Comparison of ENCODE assay signal across 8 cellular contexts in the genomic region with DNA sequence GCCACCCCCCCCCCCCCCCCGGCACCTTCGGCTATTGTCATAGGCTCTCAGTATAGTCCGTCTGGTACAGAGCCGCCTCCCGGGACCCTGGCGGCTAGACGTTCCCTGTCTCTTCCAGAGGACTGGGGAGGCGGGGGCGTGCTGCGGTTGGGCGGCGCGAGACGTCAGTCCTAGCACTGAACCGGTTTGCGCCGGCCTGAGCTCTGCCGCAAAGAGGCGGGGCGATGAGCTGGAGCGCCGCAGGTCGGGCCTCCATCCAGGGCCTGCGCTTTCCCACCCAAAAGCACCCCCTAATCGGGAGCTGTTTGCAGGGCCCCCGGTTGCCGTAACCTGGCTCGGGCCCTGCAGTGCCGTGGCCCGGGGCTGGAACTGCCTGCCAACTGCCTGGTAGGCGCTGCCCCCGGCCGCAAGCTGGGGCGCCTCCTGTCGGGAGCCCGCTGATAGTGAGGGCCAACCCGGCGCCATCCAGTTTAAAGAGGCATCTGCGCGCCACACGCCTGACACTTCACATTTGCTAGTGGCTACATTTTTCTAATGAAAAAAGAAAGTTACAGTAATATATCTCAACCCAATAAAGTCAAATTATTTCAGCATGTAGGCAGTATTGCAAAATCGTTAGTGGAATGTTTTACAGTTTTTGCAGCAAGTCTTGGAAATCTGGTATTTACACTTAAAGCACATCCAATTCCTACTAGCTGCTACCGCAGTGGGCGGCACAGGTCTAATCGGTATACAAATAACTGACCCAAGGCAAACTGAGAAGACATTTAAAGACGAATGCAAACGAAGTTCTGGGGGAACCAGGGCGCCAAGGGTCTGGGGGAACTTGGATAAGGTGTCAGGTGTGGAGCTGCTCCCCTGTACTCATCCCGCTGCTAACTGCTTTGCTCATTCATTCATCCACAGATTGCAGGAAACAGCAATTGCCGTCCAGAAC. TPM values are rescaled to one million over a fixed set of nuclear protein-coding genes. Genes with fewer than 3 reads are reported as not detected.
DNase-seq lines count a peak whose midpoint lies in the region; ATAC-seq, FAIRE-seq and TF ChIP-seq lines count a peak whose summit lies in the region.

No MANE protein-coding gene starts in this region.

- H3K36me3 ChIP-seq in K562 (ENCODE audit: control insufficient read depth, insufficient read depth, low read length), result peaks cover 9% of the 10 kb centered on the region; the same call in 1 of the 3 replicates
- H3K36me3 ChIP-seq in iPS-15b (ENCODE audit: control insufficient read depth, insufficient read depth, low read length), result peaks cover 3% of the 10 kb centered on the region
- H3K36me3 ChIP-seq in small intestine (ENCODE audit: control insufficient read depth in 2 of 2, insufficient read depth in 2 of 2, low read length in 2 of 2), result no peaks in the 10 kb centered on the region

- H3K9ac ChIP-seq in K562 (ENCODE audit: insufficient read depth in 1 of 2, low read depth in 2 of 2, low read length in 2 of 2) (peak overlapping the region; percentile 79 to 95), iPS-15b (ENCODE audit: low read depth, low read length) (peak overlapping the region; percentile 76)

- H3K4me3 ChIP-seq in K562 (peak overlapping the region; percentile 56), iPS-15b (ENCODE audit: low read depth, low read length) (peak overlapping the region; percentile 61), small intestine (ENCODE audit: low read depth in 1 of 2, low read length in 2 of 2) (peak overlapping the region; percentile 72 to 99)

- H3K9me1 ChIP-seq in K562 (ENCODE audit: control insufficient read depth, insufficient read depth, low read length), result no peaks in the 10 kb centered on the region

- H3K4me1 Mint-ChIP-seq in T-helper 2 cell treated with Interferon-gamma antibody and Interleukin-4, amounts not matched to agents 5 μg/mL and 100 μg/mL, for 36 hours (ENCODE audit: low read depth), result peaks cover 24% of the 10 kb centered on the region

- no peaks in the 10 kb centered on the region for H3K9me3 Mint-ChIP-seq in T-helper 2 cell treated with Interferon-gamma antibody and Interleukin-4, amounts not matched to agents 5 μg/mL and 100 μg/mL, for 36 hours

- peaks cover 3% of the 10 kb centered on the region for H3K27me3 Mint-ChIP-seq in T-helper 2 cell treated with Interferon-gamma antibody and Interleukin-4, amounts not matched to agents 5 μg/mL and 100 μg/mL, for 36 hours (ENCODE audit: low read depth)

- CTCF ChIA-PET in K562 (lab: Yijun Ruan, JAX; ENCODE audit: low intra/inter-chr PET ratio), result interaction anchor here (0.6 kb wide), 1 partner anchor 50 kb away, joined by 6 read pairs; no protein-coding TSS in a partner anchor

- peak; percentile 10 for DNase-seq in GM13976 (ENCODE audit: low spot score)
- peak; percentile 99 for DNase-seq in NCI-H146 (lab: John Stamatoyannopoulos, UW)
- DNase-seq in T-helper 2 cell treated with Interferon-gamma antibody and Interleukin-4, amounts not matched to agents 5 μg/mL and 100 μg/mL, for 36 hours (ENCODE audit: low spot score), result peak; percentile 98
- peak in 3 of 4 experiments; percentile 80 to 96 (median 82) for DNase-seq in K562 (ENCODE audit: extremely low read depth in 1 of 4, low spot score in 3 of 4)
- peak; percentile 96 for DNase-seq in small intestine
- no peak for DNase-seq in NCI-H774 (lab: John Stamatoyannopoulos, UW)

- ATAC-seq in HG02798 (IDR thresholded peaks at IDR 0.05; ENCODE audit: poor library complexity, unreplicated experiment) (peak; percentile 86), K562 (peak; percentile 92)

- FAIRE-seq in K562 (lab: Jason Lieb, UNC) (peak; percentile 73), small intestine (lab: Jason Lieb, UNC) (no peak)

- H3K4me2 ChIP-seq in K562 (ENCODE audit: insufficient read depth, low read length), result peak overlapping the region; percentile 87

- TF ChIP-seq CTCF in GM13976 (IDR thresholded peaks at IDR 0.05; ENCODE audit: borderline replicate concordance, control extremely low read depth, extremely low read depth, insufficient read depth, missing control alignments) (peak; percentile 84), K562 (IDR thresholded peaks at IDR 0.05 in 2 of 3, conservative IDR thresholded peaks at IDR 0.05 in 1 of 3; ENCODE audit: insufficient read depth in 2 of 3, low read depth in 1 of 3, low read length in 3 of 3) (peak; percentile 57 to 81 (median 76))

- in situ Hi-C loops in GM13976 (cut with MboI; ENCODE audit: low sequenced_read_pairs, unreplicated experiment) (loop anchor here (10.0 kb wide), 1 partner anchor 51 kb away; no protein-coding TSS in a partner anchor), K562 (cut with MboI) (no loop called here)

- BruUV-seq in K562 (replicated peaks; lab: Mats Ljungman, UMichigan), result TSS peak; percentile 88

- peaks cover 20% of the 10 kb centered on the region for H4K20me1 ChIP-seq in K562 (replicated peaks; ENCODE audit: control insufficient read depth, insufficient read depth, low read length)

- no peak; the same call in 1 of the 2 replicates for TF ChIP-seq EP300 in K562 (IDR thresholded peaks at IDR 0.05; ENCODE audit: low read length)

- H3K9me3 ChIP-seq in K562 (replicated peaks; ENCODE audit: control insufficient read depth, insufficient read depth, low read depth, low read length) (no peaks in the 10 kb centered on the region), iPS-15b (ENCODE audit: control insufficient read depth, insufficient read depth, low read length) (no peaks in the 10 kb centered on the region), small intestine (ENCODE audit: control insufficient read depth, low read depth) (no peaks in the 10 kb centered on the region)

- H3K4me1 ChIP-seq in K562 (replicated peaks in 1 of 2; ENCODE audit: control insufficient read depth in 2 of 2, insufficient read depth in 2 of 2, low read length in 2 of 2) (peaks cover 12 to 26% of the 10 kb centered on the region in 2 experiments; a peak in 4 of 5 replicates), iPS-15b (ENCODE audit: control insufficient read depth, insufficient read depth, low read length) (peaks cover 10% of the 10 kb centered on the region), small intestine (ENCODE audit: control insufficient read depth in 2 of 2, insufficient read depth in 1 of 2, low read depth in 1 of 2, low read length in 1 of 2) (peaks cover 4 to 7% of the 10 kb centered on the region in 2 donors)

- intact Hi-C loops in K562 (cut with micrococcal nuclease), result no loop called here

- peak overlapping the region; percentile 94 for H2AFZ ChIP-seq in K562 (ENCODE audit: low read depth, low read length)

- H3K27ac ChIP-seq in K562 (ENCODE audit: extremely low read depth, low read depth, low read length), result peak overlapping the region; percentile 95
- peak overlapping the region; percentile 84 to 98 for H3K27ac ChIP-seq in small intestine (ENCODE audit: low read depth in 1 of 2, low read length in 1 of 2)

- H3K36me3 Mint-ChIP-seq in T-helper 2 cell treated with Interferon-gamma antibody and Interleukin-4, amounts not matched to agents 5 μg/mL and 100 μg/mL, for 36 hours (ENCODE audit: low read depth), result peaks cover 6% of the 10 kb centered on the region

- TF ChIP-seq POLR2A in K562 (conservative IDR thresholded peaks at IDR 0.05), result peak; percentile 87

- H3K79me2 ChIP-seq in K562 (ENCODE audit: control insufficient read depth, insufficient read depth, low read length), result peaks cover 36% of the 10 kb centered on the region

- 3% methylated on average over 26 of the region's 50 CpGs for WGBS in K562 (ENCODE audit: insufficient coverage, low coverage, missing lambda C conversion rate)
- 3% methylated on average over 33 to 48 of the region's 50 CpGs for WGBS in small intestine, 3 donors

- H3K27me3 ChIP-seq in K562 (ENCODE audit: control insufficient read depth in 2 of 2, insufficient read depth in 2 of 2, low read length in 2 of 2), result no peaks in the 10 kb centered on the region
- no peaks in the 10 kb centered on the region for H3K27me3 ChIP-seq in iPS-15b (ENCODE audit: control insufficient read depth, insufficient read depth, low read length)
- no peaks in the 10 kb centered on the region for H3K27me3 ChIP-seq in small intestine (ENCODE audit: control insufficient read depth in 2 of 2, insufficient read depth in 2 of 2, low read length in 2 of 2)

- POLR2A ChIA-PET in K562 (lab: Yijun Ruan, JAX), result interaction anchor here (0.6 to 2.2 kb wide), 16 partner anchors 9 to 481 kb away, joined by 3 to 24 read pairs (median 4); no protein-coding TSS in a partner anchor

- H3K4me3 Mint-ChIP-seq in T-helper 2 cell treated with Interferon-gamma antibody and Interleukin-4, amounts not matched to agents 5 μg/mL and 100 μg/mL, for 36 hours, result peak overlapping the region; percentile 75

- H3K27ac Mint-ChIP-seq in T-helper 2 cell treated with Interferon-gamma antibody and Interleukin-4, amounts not matched to agents 5 μg/mL and 100 μg/mL, for 36 hours, result peak overlapping the region; percentile 80

- peak; percentile 39 to 42 for TF ChIP-seq RAD21 in K562 (CRISPR knock-in tag; conservative IDR thresholded peaks at IDR 0.05 in 1 of 2, IDR thresholded peaks at IDR 0.05 in 1 of 2)

TF ChIP-seq in K562, 482 proteins besides CTCF, POLR2A, EP300 and RAD21 (continues in another document):
- TF ChIP-seq CEBPG (CRISPR knock-in tag; IDR thresholded peaks at IDR 0.05) (no peak), CEBPG (tag; conservative IDR thresholded peaks at IDR 0.05 in 1 of 2, IDR thresholded peaks at IDR 0.05 in 1 of 2) (no peak; a peak in 1 of 4 replicates), CREM (IDR thresholded peaks at IDR 0.05; ENCODE audit: low read depth) (peak; percentile 74)

RNA-seq across cellular contexts. Expression of a gene that starts 0.8 kb away (rescaled TPM):
- 184 and 279 TPM in 2 replicates for total RNA-seq in K562 (2011; cell fraction: chromatin; rRNA removed; ENCODE audit: low replicate concordance)
- total RNA-seq in K562 (2011; cell fraction: nucleolus; rRNA removed), result 118 and 126 TPM in 2 replicates
- 105 and 120 TPM in 2 replicates for total RNA-seq in K562 (2011; cell fraction: nucleoplasm; rRNA removed)
- total RNA-seq in K562 (2014; rRNA removed) (54.3 and 71.1 TPM in 2 replicates), K562 (2014; rRNA removed; fragmentation: Illumina TruSeq; extraction: Trizol) (59.6 and 61.6 TPM in 2 replicates), K562 (2015; rRNA removed; fragmentation: Illumina TruSeq; extraction: Trizol) (56.2 and 58.9 TPM in 2 replicates), K562 (2021) (105 and 113 TPM in 2 replicates)
- polyA plus RNA-seq in K562 (2011; rRNA removed) (79.9 and 93.3 TPM in 2 replicates), K562 (2014; fragmentation: Illumina TruSeq; extraction: Trizol) (77.5 and 91.3 TPM in 2 replicates), K562 (2014; fragmentation: Nextera tagmentation; extraction: Ambion mirVana) (1 to 10 TPM; 6.5 to 7.5 TPM), K562 (2014; rRNA removed) (46.4 and 51.6 TPM in 2 replicates), small intestine (10 to 100 TPM; 25.5 to 67.2 (median 29.5) TPM)
- polyA plus RNA-seq in K562 (2011; cell fraction: cytosol; rRNA removed), result 50.7 and 75.4 TPM in 2 replicates
- polyA plus RNA-seq in K562 (2011; cell fraction: nucleus; rRNA removed), result 89.8 and 116 TPM in 2 replicates
- 70.3 and 91.2 TPM in 2 replicates for polyA plus RNA-seq in K562 (2012)
- 158 and 167 TPM in 2 replicates for polyA minus RNA-seq in K562 (2011; rRNA and poly(A)+ RNA removed)
- polyA minus RNA-seq in K562 (2011; cell fraction: cytosol; rRNA and poly(A)+ RNA removed), result 74.7 and 128 TPM in 2 replicates
- polyA minus RNA-seq in K562 (2011; cell fraction: nucleus; rRNA and poly(A)+ RNA removed), result 43.2 and 82.8 TPM in 2 replicates
